ENCODE assay signal across 1 cellular context in the genomic region with DNA sequence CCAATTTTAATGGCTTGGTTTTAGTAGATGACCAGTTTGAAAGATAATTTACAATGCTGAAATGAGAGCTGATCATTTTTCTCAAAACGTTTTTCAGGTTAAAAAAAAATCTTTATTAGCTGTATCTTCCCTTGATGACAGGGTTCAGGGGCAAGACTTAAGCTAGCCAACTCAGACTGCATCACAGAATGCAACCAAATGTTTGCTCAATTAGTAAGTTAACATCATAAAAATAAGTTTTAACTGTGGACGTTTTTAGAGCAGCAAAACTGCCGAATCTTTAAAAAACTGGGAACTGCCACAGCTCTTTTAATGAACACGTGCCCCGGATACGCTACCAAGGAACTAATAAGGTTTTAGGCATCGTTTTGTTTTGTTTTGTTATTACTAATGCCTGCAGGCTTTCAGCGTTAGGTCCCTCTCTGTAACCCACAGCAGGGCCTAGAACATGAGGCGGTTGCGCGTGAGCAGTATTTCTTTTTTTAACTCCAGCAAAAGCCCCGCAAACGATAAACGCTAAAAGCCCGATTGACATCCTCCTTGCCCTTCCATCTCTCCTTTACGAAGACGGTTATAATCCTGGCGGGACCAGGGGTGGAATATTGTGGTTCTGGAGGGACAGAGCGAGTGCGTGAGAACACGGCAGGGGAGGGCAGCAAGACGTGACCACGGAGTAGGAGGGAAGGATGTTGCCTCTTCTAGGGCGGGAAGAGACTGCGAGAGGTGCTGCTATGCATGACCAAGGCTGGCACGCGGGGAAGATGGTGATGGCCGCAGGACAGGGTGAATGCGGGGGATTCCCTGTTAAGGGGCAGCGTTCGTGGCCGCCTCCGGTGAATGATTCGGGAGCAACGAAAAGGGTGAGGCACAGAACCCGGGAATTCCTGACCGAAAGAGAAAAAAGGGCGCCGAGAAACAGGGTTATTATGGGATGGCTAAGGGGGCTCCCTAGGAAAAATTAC.
A peak's percentile ranks its signal among the peaks of the same experiment; 100 is the strongest.
TF ChIP-seq lines count a peak whose summit lies in the region.

No MANE protein-coding gene starts in this region.

TF ChIP-seq in HEK293, 187 proteins besides CTCF, POLR2A, EP300 and RAD21 (continued from another document):
- TF ChIP-seq, protein P1, sequence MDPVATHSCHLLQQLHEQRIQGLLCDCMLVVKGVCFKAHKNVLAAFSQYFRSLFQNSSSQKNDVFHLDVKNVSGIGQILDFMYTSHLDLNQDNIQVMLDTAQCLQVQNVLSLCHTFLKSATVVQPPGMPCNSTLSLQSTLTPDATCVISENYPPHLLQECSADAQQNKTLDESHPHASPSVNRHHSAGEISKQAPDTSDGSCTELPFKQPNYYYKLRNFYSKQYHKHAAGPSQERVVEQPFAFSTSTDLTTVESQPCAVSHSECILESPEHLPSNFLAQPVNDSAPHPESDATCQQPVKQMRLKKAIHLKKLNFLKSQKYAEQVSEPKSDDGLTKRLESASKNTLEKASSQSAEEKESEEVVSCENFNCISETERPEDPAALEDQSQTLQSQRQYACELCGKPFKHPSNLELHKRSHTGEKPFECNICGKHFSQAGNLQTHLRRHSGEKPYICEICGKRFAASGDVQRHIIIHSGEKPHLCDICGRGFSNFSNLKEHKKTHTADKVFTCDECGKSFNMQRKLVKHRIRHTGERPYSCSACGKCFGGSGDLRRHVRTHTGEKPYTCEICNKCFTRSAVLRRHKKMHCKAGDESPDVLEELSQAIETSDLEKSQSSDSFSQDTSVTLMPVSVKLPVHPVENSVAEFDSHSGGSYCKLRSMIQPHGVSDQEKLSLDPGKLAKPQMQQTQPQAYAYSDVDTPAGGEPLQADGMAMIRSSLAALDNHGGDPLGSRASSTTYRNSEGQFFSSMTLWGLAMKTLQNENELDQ (tag by site-specific recombination; IDR thresholded peaks at IDR 0.05; ENCODE audit: low read depth): no peak
- TF ChIP-seq PRDM2 (tag by site-specific recombination; IDR thresholded peaks at IDR 0.05; ENCODE audit: borderline replicate concordance): no peak
- peak; percentile 39; the same call in 1 of the 2 replicates for TF ChIP-seq ZBTB17 (tag by site-specific recombination; IDR thresholded peaks at IDR 0.05)
- TF ChIP-seq, protein P2, sequence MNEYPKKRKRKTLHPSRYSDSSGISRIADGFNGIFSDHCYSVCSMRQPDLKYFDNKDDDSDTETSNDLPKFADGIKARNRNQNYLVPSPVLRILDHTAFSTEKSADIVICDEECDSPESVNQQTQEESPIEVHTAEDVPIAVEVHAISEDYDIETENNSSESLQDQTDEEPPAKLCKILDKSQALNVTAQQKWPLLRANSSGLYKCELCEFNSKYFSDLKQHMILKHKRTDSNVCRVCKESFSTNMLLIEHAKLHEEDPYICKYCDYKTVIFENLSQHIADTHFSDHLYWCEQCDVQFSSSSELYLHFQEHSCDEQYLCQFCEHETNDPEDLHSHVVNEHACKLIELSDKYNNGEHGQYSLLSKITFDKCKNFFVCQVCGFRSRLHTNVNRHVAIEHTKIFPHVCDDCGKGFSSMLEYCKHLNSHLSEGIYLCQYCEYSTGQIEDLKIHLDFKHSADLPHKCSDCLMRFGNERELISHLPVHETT (tag by site-specific recombination; IDR thresholded peaks at IDR 0.05): peak; percentile 14; the same call in 1 of the 2 replicates
- TF ChIP-seq ZBTB20 (tag by site-specific recombination; IDR thresholded peaks at IDR 0.05): peak; percentile 95
- TF ChIP-seq ZNF514 (tag by site-specific recombination; IDR thresholded peaks at IDR 0.05): no peak
- TF ChIP-seq SP2 (tag by site-specific recombination; IDR thresholded peaks at IDR 0.05): peak; percentile 82
- TF ChIP-seq ZNF48 (tag by site-specific recombination; IDR thresholded peaks at IDR 0.05): no peak
- TF ChIP-seq TRIM28 (IDR thresholded peaks at IDR 0.05; ENCODE audit: borderline replicate concordance, low read length): no peak
- no peak for TF ChIP-seq ZSCAN5A (tag by site-specific recombination; IDR thresholded peaks at IDR 0.05)
- peak; percentile 12; the same call in 1 of the 2 replicates for TF ChIP-seq WT1 (tag by site-specific recombination; IDR thresholded peaks at IDR 0.05)
- TF ChIP-seq ZNF341 (tag by site-specific recombination; IDR thresholded peaks at IDR 0.05; ENCODE audit: low read depth): 0 out of 2 replicates have a peak, but pooled peaks have one; percentile 9
- TF ChIP-seq ZNF544 (tag by site-specific recombination; IDR thresholded peaks at IDR 0.05): no peak
- TF ChIP-seq REST (tag by site-specific recombination; IDR thresholded peaks at IDR 0.05): no peak; the same call in none of the 2 replicates
- no peak for TF ChIP-seq ZNF707 (tag by site-specific recombination; IDR thresholded peaks at IDR 0.05)
- no peak for TF ChIP-seq ZNF658 (tag by site-specific recombination; IDR thresholded peaks at IDR 0.05)
- no peak for TF ChIP-seq FEZF1 (tag by site-specific recombination; IDR thresholded peaks at IDR 0.05)
- TF ChIP-seq ZNF366 (tag by site-specific recombination; conservative IDR thresholded peaks at IDR 0.05): peak; percentile 53
- no peak for TF ChIP-seq ZNF830 (tag by site-specific recombination; IDR thresholded peaks at IDR 0.05; ENCODE audit: low read depth)
